Comparison of ENCODE assay signal across 8 cellular contexts in the genomic region with DNA sequence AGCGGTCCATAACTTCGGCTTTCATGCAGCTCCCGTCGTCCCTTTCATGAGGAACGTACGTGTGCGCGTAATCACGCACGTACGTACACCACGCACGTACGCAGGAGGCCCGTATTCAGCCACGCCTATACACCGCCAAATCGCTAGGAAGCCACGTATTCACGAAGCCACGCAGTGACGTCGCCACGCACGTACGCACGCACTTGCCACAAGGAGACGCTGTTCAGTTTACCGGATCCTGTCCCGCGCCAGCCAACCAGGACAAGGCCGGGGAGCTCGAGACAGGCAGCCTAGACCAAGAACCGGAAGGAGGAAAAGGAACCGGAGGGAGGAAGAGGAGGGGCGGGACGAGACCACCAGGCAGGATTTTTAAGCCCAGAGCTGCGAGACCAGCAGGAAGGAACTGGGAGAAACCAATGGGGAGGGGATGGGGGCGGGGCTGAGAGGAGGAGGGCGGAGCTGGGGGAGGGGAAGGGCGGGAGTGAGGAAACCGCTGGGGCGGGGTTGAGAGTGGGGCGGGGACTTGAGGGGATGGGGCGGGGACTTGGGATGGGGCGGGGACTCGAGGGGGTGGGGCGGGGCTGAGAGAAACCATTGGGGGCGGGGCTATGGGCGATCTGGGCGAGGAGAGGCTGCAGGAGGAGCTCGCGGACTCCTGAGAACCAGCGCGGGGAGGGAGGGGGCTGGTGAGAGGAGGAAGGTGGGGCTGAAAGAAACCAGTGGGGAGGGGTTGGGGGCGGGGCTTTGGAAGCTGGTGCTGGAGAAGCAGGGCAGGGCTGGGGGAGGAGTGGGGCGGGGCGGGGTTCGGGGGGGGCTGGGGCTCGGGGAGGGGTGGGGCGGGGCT. TPM values are rescaled to one million over a fixed set of nuclear protein-coding genes. Genes with fewer than 3 reads are reported as not detected.
DNase-seq lines count a peak whose midpoint lies in the region; ATAC-seq, FAIRE-seq and TF ChIP-seq lines count a peak whose summit lies in the region.

TSS of gene EOLA2 (minus strand) at position 65 of the 844 bp plus-strand sequence. CDS start 4,617 bp downstream, outside the sequence.

- H3K4me1 ChIP-seq in iPS-20b (ENCODE audit: insufficient read depth, low read length) = no peaks in the 10 kb centered on the region

- CTCF ChIA-PET in AG04450 (lab: Charles Lee) = interaction anchor here (0.6 to 2.1 kb wide), 28 partner anchors 28 to 1814 kb away, joined by 3 to 7 read pairs (median 3); no protein-coding TSS in a partner anchor

- TF ChIP-seq CTCF in AG04450 (IDR thresholded peaks at IDR 0.05; ENCODE audit: low read depth, low read length) (peak; percentile 62), WI38 (IDR thresholded peaks at IDR 0.05; ENCODE audit: low read depth, low read length) (peak; percentile 40; the same call in 1 of the 2 replicates), bronchial epithelial cell (IDR thresholded peaks at IDR 0.05; ENCODE audit: insufficient read depth, low read length, severe bottlenecking) (peak; percentile 83)

- peak; percentile 36 for FAIRE-seq in bronchial epithelial cell (lab: Jason Lieb, UNC)

- peak within 1 kb of the TSS; percentile 84 for H3K9ac ChIP-seq in iPS-20b (ENCODE audit: low read depth, low read length)

- H3K9me3 ChIP-seq in AG04450 (ENCODE audit: control insufficient read depth, insufficient read depth, low read length) (peaks cover 4% of the 10 kb centered on the region; the same call in 1 of the 2 replicates), iPS-20b (ENCODE audit: insufficient read depth, low read depth, low read length) (no peaks in the 10 kb centered on the region)

- DNase-seq in AG04450 (ENCODE audit: low read depth, low spot score) (peak; percentile 97), NCI-H2227 treated with DMSO at 0.1 percent for 48 hours (lab: John Stamatoyannopoulos, UW) (peak; percentile 97), bronchial epithelial cell (ENCODE audit: low read depth) (peak; percentile 93)

- POLR2A ChIA-PET in AG04450 (lab: Yijun Ruan, JAX) = interaction anchor here (0.6 to 1.3 kb wide), 5 partner anchors 398 to 829 kb away, joined by 3 to 6 read pairs (median 4); partner anchors contain the start of gene EOLA1

- H3K4me3 ChIP-seq in AG04450 (ENCODE audit: low read depth, low read length) (peak within 1 kb of the TSS; percentile 78), WI38 (ENCODE audit: low read depth, low read length) (peak within 1 kb of the TSS; percentile 81), bronchial epithelial cell (ENCODE audit: low read depth, low read length) (peak within 1 kb of the TSS; percentile 75), iPS-20b (ENCODE audit: low read length) (peak within 1 kb of the TSS; percentile 80), skin epidermis (peak within 1 kb of the TSS; percentile 52 to 80 (median 65))

- H3K27me3 ChIP-seq in AG04450 (ENCODE audit: control insufficient read depth, insufficient read depth, low read length) = no peaks in the 10 kb centered on the region
- H3K27me3 ChIP-seq in bronchial epithelial cell (ENCODE audit: control insufficient read depth, insufficient read depth, low read length) = no peaks in the 10 kb centered on the region
- no peaks in the 10 kb centered on the region for H3K27me3 ChIP-seq in iPS-20b (ENCODE audit: insufficient read depth, low read length)

- ATAC-seq in GM18870 (IDR thresholded peaks at IDR 0.05; ENCODE audit: unreplicated experiment) (peak; percentile 82), HG03175 (IDR thresholded peaks at IDR 0.05; ENCODE audit: unreplicated experiment) (peak; percentile 76)

- H3K27ac ChIP-seq in AG04450 (ENCODE audit: low read depth, low read length) (peak within 1 kb of the TSS; percentile 96), iPS-20b (ENCODE audit: low read length) (no peak within 1 kb of the TSS), skin epidermis (peak within 1 kb of the TSS; percentile 3 to 96 (median 90))

- H3K36me3 ChIP-seq in bronchial epithelial cell (ENCODE audit: control insufficient read depth, insufficient read depth, low read length) (no peaks in the 10 kb centered on the region), iPS-20b (ENCODE audit: insufficient read depth, low read depth, low read length) (no peaks in the 10 kb centered on the region)

RNA-seq across cellular contexts. Expression of gene EOLA2, which starts in this region (rescaled TPM):
- 35.5 and 38.0 TPM in 2 replicates for polyA plus RNA-seq in AG04450 (2011; rRNA removed)
- polyA minus RNA-seq in AG04450 (2011; rRNA and poly(A)+ RNA removed) = 17.1 and 24.0 TPM in 2 replicates
- total RNA-seq in bronchial epithelial cell = 21.9 and 38.0 TPM in 2 replicates
